Comparison of ENCODE assay signal across 8 cellular contexts in genomic region chr22:19629720-19630419, GRCh38.
DNase-seq lines count a peak whose midpoint lies in the region; ATAC-seq, FAIRE-seq and TF ChIP-seq lines count a peak whose summit lies in the region.

No MANE protein-coding gene starts in this region.

- H3K4me2 ChIP-seq in IMR-90 (ENCODE audit: low read depth, low read length) (no peak overlapping the region), neuronal stem cell (ENCODE audit: insufficient read depth, low read length, poor library complexity, severe bottlenecking) (no peak overlapping the region)

- H2BK15ac ChIP-seq in IMR-90 (ENCODE audit: low read depth, low read length) (no peak overlapping the region), neuronal stem cell (ENCODE audit: low read length) (no peak overlapping the region)

- H3K4me3 ChIP-seq in IMR-90 (ENCODE audit: insufficient read depth, low read depth, low read length) = no peak overlapping the region
- H3K4me3 ChIP-seq in Panc1 (ENCODE audit: low read depth in 2 of 2, low read length in 2 of 2) = no peak overlapping the region
- H3K4me3 ChIP-seq in fibroblast of pulmonary artery (replicated peaks; ENCODE audit: low read depth, low read length) = no peak overlapping the region
- H3K4me3 ChIP-seq in neuronal stem cell (ENCODE audit: low read length in 2 of 2) = no peak overlapping the region
- no peak overlapping the region for H3K4me3 ChIP-seq in stomach

- DNase-seq in D721Med (ENCODE audit: insufficient read length, low spot score) (peak; percentile 89), IMR-90 (peak; percentile 71), Panc1 (ENCODE audit: low read depth, low spot score) (peak; percentile 39), fibroblast of pulmonary artery (ENCODE audit: low read depth) (peak; percentile 82), neuronal stem cell (ENCODE audit: low spot score) (peak; percentile 82), stomach (peak; percentile 86)
- DNase-seq in activated T-cell treated with anti-CD3 and anti-CD28 coated beads, Interleukin-2, amount 50 U/mL, for 72 hours = peak; percentile 85 to 87

- H4K91ac ChIP-seq in IMR-90 (ENCODE audit: insufficient read depth, low read depth, low read length) = no peak overlapping the region
- H4K91ac ChIP-seq in neuronal stem cell (ENCODE audit: low read depth, low read length, poor library complexity) = no peak overlapping the region

- H3K4ac ChIP-seq in IMR-90 (ENCODE audit: low read depth, low read length) = no peak overlapping the region
- no peak overlapping the region for H3K4ac ChIP-seq in neuronal stem cell (ENCODE audit: low read length)

- H3K4me3 Mint-ChIP-seq in activated T-cell treated with anti-CD3 and anti-CD28 coated beads, Interleukin-2, amount 50 U/mL, for 72 hours = no peak overlapping the region

- POLR2A ChIA-PET in IMR-90 (lab: Charles Lee; ENCODE audit: unreplicated experiment) (interaction anchor here (0.6 kb wide), 1 partner anchor 455 kb away, joined by 19 read pairs; no protein-coding TSS in a partner anchor), Panc1 (lab: Charles Lee) (no interaction called here)

- peaks cover 31% of the 10 kb centered on the region for H3K27me3 ChIP-seq in IMR-90 (ENCODE audit: control insufficient read depth, insufficient read depth, low read length)
- H3K27me3 ChIP-seq in Panc1 (ENCODE audit: control insufficient read depth, insufficient read depth, low read length) = no peaks in the 10 kb centered on the region
- peaks cover 0 to 4% (median 3%) of the 10 kb centered on the region in 3 experiments for H3K27me3 ChIP-seq in neuronal stem cell (ENCODE audit: control insufficient read depth in 3 of 3, insufficient read depth in 3 of 3, low read depth in 1 of 3, low read length in 3 of 3)
- H3K27me3 ChIP-seq in stomach = peaks cover 0 to 42% (median 0%) of the 10 kb centered on the region in 3 donors

- TF ChIP-seq EP300 in stomach (IDR thresholded peaks at IDR 0.05) = no peak

- dilution Hi-C loops in IMR-90 (cut with HindIII; ENCODE audit: low sequenced_read_pairs, unreplicated experiment) = no loop called here

- H2AK5ac ChIP-seq in IMR-90 (ENCODE audit: low read depth, low read length) (no peak overlapping the region), neuronal stem cell (ENCODE audit: low read depth, low read length) (no peak overlapping the region)

- H2AK9ac ChIP-seq in IMR-90 (replicated peaks; ENCODE audit: low read depth, low read length, poor library complexity) = peak overlapping the region; percentile 84

- H3K23ac ChIP-seq in IMR-90 (ENCODE audit: low read depth, low read length) (no peak overlapping the region), neuronal stem cell (ENCODE audit: low read depth, low read length, poor library complexity) (peak overlapping the region; percentile 99)

- no peaks in the 10 kb centered on the region for H3K4me1 ChIP-seq in IMR-90 (ENCODE audit: control insufficient read depth, insufficient read depth, low read length)
- H3K4me1 ChIP-seq in Panc1 (ENCODE audit: control insufficient read depth, insufficient read depth, low read length) = no peaks in the 10 kb centered on the region
- peaks cover 0 to 5% of the 10 kb centered on the region in 2 donors for H3K4me1 ChIP-seq in neuronal stem cell (ENCODE audit: control insufficient read depth in 2 of 2, insufficient read depth in 1 of 2, low read depth in 1 of 2, low read length in 2 of 2)
- H3K4me1 ChIP-seq in stomach = no peaks in the 10 kb centered on the region

- H3K27me3 Mint-ChIP-seq in activated T-cell treated with anti-CD3 and anti-CD28 coated beads, Interleukin-2, amount 50 U/mL, for 72 hours (ENCODE audit: low read depth) = no peaks in the 10 kb centered on the region

- in situ Hi-C loops in IMR-90 (cut with MboI; ENCODE audit: low sequenced_read_pairs) = no loop called here
- in situ Hi-C loops in Panc1 (cut with HindIII; ENCODE audit: low pct_unique_long_range_greater_than_20kb, low sequenced_read_pairs) = no loop called here

- peak; percentile 98 for TF ChIP-seq RAD21 in IMR-90 (IDR thresholded peaks at IDR 0.05; ENCODE audit: low read length)

- no peak overlapping the region for H3K14ac ChIP-seq in IMR-90 (replicated peaks; ENCODE audit: low read depth, low read length)
- no peak overlapping the region for H3K14ac ChIP-seq in neuronal stem cell (ENCODE audit: low read length)

- H4K8ac ChIP-seq in IMR-90 (ENCODE audit: low read depth in 2 of 2, low read length in 2 of 2) = no peak overlapping the region
- H4K8ac ChIP-seq in neuronal stem cell (ENCODE audit: low read depth, low read length) = no peak overlapping the region

- intact Hi-C loops in IMR-90 (cut with micrococcal nuclease) (loop anchor here (1.0 to 5.0 kb wide), 5 partner anchors 134 to 486 kb away; partner anchors contain the start of genes CDC45, ESS2 and UFD1), Panc1 (cut with micrococcal nuclease; ENCODE audit: unreplicated experiment) (loop anchor here (5.0 to 10.0 kb wide), 2 partner anchors 105 to 133 kb away; partner anchors contain the start of gene CLDN5), stomach (cut with DNase I; ENCODE audit: low total_unique reads) (loop anchor here (5.0 kb wide), 1 partner anchor 133 kb away; no protein-coding TSS in a partner anchor)

- H3K18ac ChIP-seq in IMR-90 (ENCODE audit: low read depth, low read length) (no peak overlapping the region), neuronal stem cell (ENCODE audit: low read length) (no peak overlapping the region)

- BruUV-seq in IMR-90 (replicated peaks; lab: Mats Ljungman, UMichigan) = no TSS peak
- BruUV-seq in Panc1 (replicated peaks; lab: Mats Ljungman, UMichigan) = no TSS peak

- H3K79me1 ChIP-seq in IMR-90 (ENCODE audit: low read depth in 1 of 2, low read length in 2 of 2) = no peaks in the 10 kb centered on the region
- no peaks in the 10 kb centered on the region for H3K79me1 ChIP-seq in neuronal stem cell (ENCODE audit: low read depth, low read length)

- H3K4me1 Mint-ChIP-seq in activated T-cell treated with anti-CD3 and anti-CD28 coated beads, Interleukin-2, amount 50 U/mL, for 72 hours (ENCODE audit: low read depth) = no peaks in the 10 kb centered on the region

- H3K9ac ChIP-seq in IMR-90 (ENCODE audit: low read depth, low read length) (no peak overlapping the region), neuronal stem cell (ENCODE audit: low read depth, low read length, poor library complexity) (no peak overlapping the region)

- H3K36me3 ChIP-seq in IMR-90 (ENCODE audit: control insufficient read depth, insufficient read depth, low read length) = no peaks in the 10 kb centered on the region
- no peaks in the 10 kb centered on the region for H3K36me3 ChIP-seq in Panc1 (ENCODE audit: control insufficient read depth, insufficient read depth, low read length)
- H3K36me3 ChIP-seq in neuronal stem cell (replicated peaks in 1 of 2; ENCODE audit: control insufficient read depth in 2 of 2, insufficient read depth in 2 of 2, low read length in 2 of 2) = no peaks in the 10 kb centered on the region
- no peaks in the 10 kb centered on the region for H3K36me3 ChIP-seq in stomach

- ATAC-seq in IMR-90 (ENCODE audit: low read depth) (peak; percentile 97), Panc1 (peak; percentile 96), HG03439 (IDR thresholded peaks at IDR 0.05; ENCODE audit: unreplicated experiment) (no peak)
- peak; percentile 96 for ATAC-seq in activated T-cell treated with anti-CD3 and anti-CD28 coated beads, Interleukin-2, amount 50 U/mL, for 72 hours (replicated peaks in 1 of 2)

- no peak overlapping the region for H3K27ac ChIP-seq in IMR-90 (ENCODE audit: insufficient read depth, low read length)
- H3K27ac ChIP-seq in Panc1 (ENCODE audit: low read length) = no peak overlapping the region
- H3K27ac ChIP-seq in neuronal stem cell (replicated peaks; ENCODE audit: low read length) = no peak overlapping the region
- no peak overlapping the region for H3K27ac ChIP-seq in stomach

- no peak overlapping the region for H2BK120ac ChIP-seq in IMR-90 (ENCODE audit: low read depth, low read length)
- H2BK120ac ChIP-seq in neuronal stem cell (ENCODE audit: low read depth, low read length) = no peak overlapping the region

- H2AFZ ChIP-seq in IMR-90 (replicated peaks; ENCODE audit: low read length, poor library complexity) (peak overlapping the region; percentile 76), neuronal stem cell (ENCODE audit: low read length) (peak overlapping the region; percentile 78)

- H3K9me3 Mint-ChIP-seq in activated T-cell treated with anti-CD3 and anti-CD28 coated beads, Interleukin-2, amount 50 U/mL, for 72 hours = no peaks in the 10 kb centered on the region

- no peak for FAIRE-seq in D721Med (lab: Jason Lieb, UNC)

- TF ChIP-seq POLR2A in IMR-90 (IDR thresholded peaks at IDR 0.05; ENCODE audit: low read depth, low read length) (peak; percentile 46; the same call in 1 of the 2 replicates), stomach (IDR thresholded peaks at IDR 0.05) (no peak)

- H2BK5ac ChIP-seq in IMR-90 (ENCODE audit: low read depth, low read length, poor library complexity, severe bottlenecking) = no peak overlapping the region
- H2BK5ac ChIP-seq in neuronal stem cell (ENCODE audit: low read length) = no peak overlapping the region

- TF ChIP-seq CTCF in D721Med (IDR thresholded peaks at IDR 0.05; ENCODE audit: insufficient read depth, missing control alignments) = peak; percentile 92
- peak; percentile 96 for TF ChIP-seq CTCF in IMR-90 (conservative IDR thresholded peaks at IDR 0.05; ENCODE audit: low read depth, low read length)
- TF ChIP-seq CTCF in Panc1 (IDR thresholded peaks at IDR 0.05) = peak; percentile 85
- peak; percentile 95 for TF ChIP-seq CTCF in fibroblast of pulmonary artery (IDR thresholded peaks at IDR 0.05; ENCODE audit: low read length, missing control alignments)
- peak in 6 of 7 experiments; percentile 74 to 93 (median 84) for TF ChIP-seq CTCF in stomach (IDR thresholded peaks at IDR 0.05)

- H4K5ac ChIP-seq in IMR-90 (ENCODE audit: low read depth, low read length) = no peak overlapping the region

- H3K27ac Mint-ChIP-seq in activated T-cell treated with anti-CD3 and anti-CD28 coated beads, Interleukin-2, amount 50 U/mL, for 72 hours = no peak overlapping the region

- H2BK20ac ChIP-seq in IMR-90 (ENCODE audit: low read depth, low read length) = no peak overlapping the region

- H3K9me3 ChIP-seq in IMR-90 (ENCODE audit: control insufficient read depth, insufficient read depth, low read length) = no peaks in the 10 kb centered on the region
- H3K9me3 ChIP-seq in Panc1 (ENCODE audit: control insufficient read depth, insufficient read depth, low read depth, low read length) = no peaks in the 10 kb centered on the region
- no peaks in the 10 kb centered on the region for H3K9me3 ChIP-seq in neuronal stem cell (replicated peaks in 1 of 2; ENCODE audit: control insufficient read depth in 2 of 2, insufficient read depth in 1 of 2, low read depth in 1 of 2, low read length in 2 of 2)
- H3K9me3 ChIP-seq in stomach = no peaks in the 10 kb centered on the region

- H3K36me3 Mint-ChIP-seq in activated T-cell treated with anti-CD3 and anti-CD28 coated beads, Interleukin-2, amount 50 U/mL, for 72 hours (ENCODE audit: insufficient read depth in 2 of 2) = no peaks in the 10 kb centered on the region

- WGBS in IMR-90 (ENCODE audit: extremely low coverage in 2 of 2, insufficient read length in 1 of 2), 2 experiments = no CpG with 5 or more reads among the region's 13 CpGs
- no CpG with 5 or more reads among the region's 13 CpGs for WGBS in neuronal stem cell (ENCODE audit: extremely low coverage in 2 of 2, insufficient read length in 2 of 2, insufficient replicate concordance in 1 of 2), 2 donors
- 19 to 25% (median 20%) methylated on average over 13 of the region's 13 CpGs for WGBS in stomach, 5 donors

- 0 out of 2 replicates have a peak, but pooled peaks cover 3% of the 10 kb centered on the region for H4K20me1 ChIP-seq in IMR-90 (ENCODE audit: insufficient read depth, low read length)

- 0 out of 2 replicates have a peak overlapping the region, but pooled peaks have one; percentile 35 for H3K56ac ChIP-seq in IMR-90 (ENCODE audit: extremely low read depth, insufficient read depth, low read length)

- CTCF ChIA-PET in IMR-90 (lab: Yijun Ruan, JAX) (interaction anchor here (0.6 to 2.7 kb wide), 18 partner anchors 9 to 451 kb away, joined by 3 to 14 read pairs (median 3); partner anchors contain the start of genes CDC45 and SLC25A1), Panc1 (lab: Charles Lee) (interaction anchor here (0.6 to 1.6 kb wide), 4 partner anchors 48 to 331 kb away, joined by 3 to 7 read pairs (median 4); no protein-coding TSS in a partner anchor)

- H2BK12ac ChIP-seq in neuronal stem cell (ENCODE audit: low read length) = no peak overlapping the region

- H3K9me1 ChIP-seq in IMR-90 (ENCODE audit: insufficient read depth, low read length) = no peaks in the 10 kb centered on the region

Comparison
In these comparisons a context has a peak if more than half of its experiments do, and no peak if none do; other contexts are left out.
1. DNase-seq: peak in every context shown above with its lines; median percentile 89 in D721Med; 86 in activated T-cell treated with anti-CD3 and anti-CD28 coated beads, Interleukin-2, amount 50 U/mL, for 72 hours; 86 in stomach; 82 in fibroblast of pulmonary artery; 82 in neuronal stem cell; 71 in IMR-90; 39 in Panc1.